ENCODE assay signal across 13 cellular contexts in the genomic region with DNA sequence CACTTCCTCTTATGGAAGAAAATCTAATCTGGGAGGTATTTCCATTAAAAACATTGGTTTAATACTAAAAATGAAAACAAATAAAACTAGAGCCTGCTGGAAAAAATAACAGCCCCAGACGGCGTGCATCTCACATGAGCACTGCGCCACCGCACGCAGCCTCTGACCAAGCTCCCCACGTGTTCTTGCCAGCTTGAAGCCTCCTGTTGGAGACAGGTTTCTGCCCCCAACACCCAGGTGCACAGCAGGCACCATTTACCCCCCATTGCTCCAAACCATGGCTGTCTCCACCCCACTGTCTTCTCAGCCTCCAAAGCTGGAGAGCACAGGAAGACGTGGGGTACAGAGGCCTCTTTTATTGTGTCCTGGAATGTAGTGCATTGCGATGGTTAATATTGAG. TPM values are rescaled to one million over a fixed set of nuclear protein-coding genes. Genes with fewer than 3 reads are reported as not detected.
"Had no signal": no experiment of that assay in that cellular context is flagged by ENCODE, and none has a peak within 500 bp of the region (broad histone marks: within the 10 kb centered on the region; RNA-seq: fewer than 3 reads in every experiment).

No MANE protein-coding gene starts in this region.

- ATAC-seq: activated CD8-positive, alpha-beta T cell treated with anti-CD3 and anti-CD28 coated beads for 36 hours; esophagus mucosa; T-cell had no signal

- H3K4me1 ChIP-seq: breast epithelium, stomach had no signal

- H3K27ac Mint-ChIP-seq: activated CD8-positive, alpha-beta T cell treated with anti-CD3 and anti-CD28 coated beads for 36 hours; activated naive CD8-positive, alpha-beta T cell treated with anti-CD3 and anti-CD28 coated beads, Interleukin-2, amount 10 ng/mL, durations not matched to agents 7 days and 5 days; activated T-helper 2 cell treated with anti-CD3 and anti-CD28 coated beads, Interferon-gamma antibody, Interleukin-2, Interleukin-4, amounts not matched to agents 10 μg/mL and 5 μg/mL and 100 μg/mL, durations not matched to agents 14 hours and 24 hours and 36 hours; nephron; T-cell had no signal

- H3K9me3 Mint-ChIP-seq: activated CD8-positive, alpha-beta T cell treated with anti-CD3 and anti-CD28 coated beads for 36 hours; activated naive CD8-positive, alpha-beta T cell treated with anti-CD3 and anti-CD28 coated beads, Interleukin-2, amount 10 ng/mL, durations not matched to agents 7 days and 5 days; activated T-helper 2 cell treated with anti-CD3 and anti-CD28 coated beads, Interferon-gamma antibody, Interleukin-2, Interleukin-4, amounts not matched to agents 10 μg/mL and 5 μg/mL and 100 μg/mL, durations not matched to agents 14 hours and 24 hours and 36 hours; nephron; T-cell had no signal

- H3K27me3 Mint-ChIP-seq: activated CD8-positive, alpha-beta T cell treated with anti-CD3 and anti-CD28 coated beads for 36 hours; activated naive CD8-positive, alpha-beta T cell treated with anti-CD3 and anti-CD28 coated beads, Interleukin-2, amount 10 ng/mL, durations not matched to agents 7 days and 5 days; T-cell had no signal

- H3K4me1 Mint-ChIP-seq: activated naive CD8-positive, alpha-beta T cell treated with anti-CD3 and anti-CD28 coated beads, Interleukin-2, amount 10 ng/mL, durations not matched to agents 7 days and 5 days; T-cell had no signal

- H3K36me3 Mint-ChIP-seq: activated naive CD8-positive, alpha-beta T cell treated with anti-CD3 and anti-CD28 coated beads, Interleukin-2, amount 10 ng/mL, durations not matched to agents 7 days and 5 days; T-cell had no signal

- DNase-seq: activated CD4-positive, alpha-beta T cell treated with anti-CD3 and anti-CD28 coated beads for 4 hours; activated CD8-positive, alpha-beta T cell treated with anti-CD3 and anti-CD28 coated beads for 36 hours; activated naive CD8-positive, alpha-beta T cell treated with anti-CD3 and anti-CD28 coated beads, Interleukin-2, amount 10 ng/mL, durations not matched to agents 7 days and 5 days; anterior cingulate cortex; stomach; T-cell; T1000 had no signal

- H3K36me3 ChIP-seq: breast epithelium, stomach, vagina had no signal

- H3K27ac ChIP-seq: breast epithelium, stomach, vagina, VCaP had no signal

- H3K9me3 ChIP-seq: breast epithelium, stomach, vagina had no signal

- H3K4me3 Mint-ChIP-seq: activated CD8-positive, alpha-beta T cell treated with anti-CD3 and anti-CD28 coated beads for 36 hours; activated naive CD8-positive, alpha-beta T cell treated with anti-CD3 and anti-CD28 coated beads, Interleukin-2, amount 10 ng/mL, durations not matched to agents 7 days and 5 days; nephron; T-cell had no signal

- H3K27me3 ChIP-seq: stomach, vagina had no signal

- H3K4me3 ChIP-seq: breast epithelium, stomach, vagina had no signal

RNA-seq across cellular contexts. Expression of a gene that starts 10.7 kb away (rescaled TPM):
- total RNA-seq: activated T-helper 2 cell treated with anti-CD3 and anti-CD28 coated beads, Interferon-gamma antibody, Interleukin-2, Interleukin-4, amounts not matched to agents 10 μg/mL and 5 μg/mL and 100 μg/mL, durations not matched to agents 14 hours and 24 hours and 36 hours had no signal
